ENCODE assay signal across 8 cellular contexts in genomic region chr3:37174532-37175126, GRCh38. TPM values are rescaled to one million over a fixed set of nuclear protein-coding genes. Genes with fewer than 3 reads are reported as not detected.
A peak's percentile ranks its signal among the peaks of the same experiment; 100 is the strongest.
DNase-seq lines count a peak whose midpoint lies in the region; ATAC-seq, FAIRE-seq and TF ChIP-seq lines count a peak whose summit lies in the region.

Gene LRRFIP2 (minus strand): TSS chr3:37174582. CDS start chr3:37148983, 25,599 bp downstream.

- CTCF ChIA-PET in activated CD4-positive, alpha-beta T cell treated with anti-CD3 and anti-CD28 coated beads for 36 hours (lab: Charles Lee): interaction anchor here (1.0 to 1.5 kb wide), 3 partner anchors 11 to 57 kb away, joined by 3 to 7 read pairs (median 3); no protein-coding TSS in a partner anchor
- CTCF ChIA-PET in activated CD8-positive, alpha-beta T cell treated with anti-CD3 and anti-CD28 coated beads, Interleukin-2, amount 10 ng/mL, durations not matched to agents 7 days and 5 days (lab: Charles Lee): interaction anchor here (0.6 to 1.6 kb wide), 3 partner anchors 37 to 43 kb away, joined by 3 read pairs; no protein-coding TSS in a partner anchor

- no peak for TF ChIP-seq POLR2A in ovary (IDR thresholded peaks at IDR 0.05)

- peak within 1 kb of the TSS; percentile 93 for H3K4me3 ChIP-seq in ovary

- H3K27ac ChIP-seq in ovary: peak within 1 kb of the TSS; percentile 72 to 91

- H3K4me3 Mint-ChIP-seq in activated CD4-positive, alpha-beta T cell treated with anti-CD3 and anti-CD28 coated beads for 36 hours: peak within 1 kb of the TSS; percentile 85
- H3K4me3 Mint-ChIP-seq in activated CD8-positive, alpha-beta T cell treated with anti-CD3 and anti-CD28 coated beads, Interleukin-2, amount 10 ng/mL, durations not matched to agents 7 days and 5 days: peak within 1 kb of the TSS; percentile 78
- H3K4me3 Mint-ChIP-seq in glutamatergic neuron (ENCODE audit: unreplicated experiment): peak within 1 kb of the TSS; percentile 90

- 6 to 7% (median 6%) methylated on average over 5 of the region's 5 CpGs for WGBS in ovary, 3 donors

- FAIRE-seq in D721Med (lab: Jason Lieb, UNC): no peak

- intact Hi-C loops in activated CD4-positive, alpha-beta T cell treated with anti-CD3 and anti-CD28 coated beads for 36 hours (cut with DNase I, micrococcal nuclease): loop anchor here (1.0 kb wide), 4 partner anchors 11 to 262 kb away; partner anchors contain the start of genes EPM2AIP1 (in 1 of the 2) and MLH1 (in 1 of the 2)
- intact Hi-C loops in ovary (cut with DNase I): no loop called here

- peak; percentile 42 for DNase-seq in activated CD4-positive, alpha-beta T cell treated with anti-CD3 and anti-CD28 coated beads for 36 hours
- no peak for DNase-seq in activated CD4-positive, alpha-beta T cell treated with anti-CD3 and anti-CD28 coated beads, Interleukin-2, amount 50 U/mL, for 1 hour
- DNase-seq in activated CD8-positive, alpha-beta T cell treated with anti-CD3 and anti-CD28 coated beads, Interleukin-2, amount 10 ng/mL, durations not matched to agents 7 days and 5 days: no peak
- DNase-seq in glutamatergic neuron (no peak), ovary (no peak), D721Med (ENCODE audit: insufficient read length, low spot score) (no peak)

- POLR2A ChIA-PET in activated CD4-positive, alpha-beta T cell treated with anti-CD3 and anti-CD28 coated beads for 36 hours (lab: Charles Lee): no interaction called here
- POLR2A ChIA-PET in activated CD8-positive, alpha-beta T cell treated with anti-CD3 and anti-CD28 coated beads, Interleukin-2, amount 10 ng/mL, durations not matched to agents 7 days and 5 days (lab: Charles Lee): no interaction called here

- H3K9me3 ChIP-seq in ovary: no peaks in the 10 kb centered on the region

- peak within 1 kb of the TSS; percentile 82 for H3K27ac Mint-ChIP-seq in activated CD4-positive, alpha-beta T cell treated with anti-CD3 and anti-CD28 coated beads for 36 hours
- H3K27ac Mint-ChIP-seq in activated CD8-positive, alpha-beta T cell treated with anti-CD3 and anti-CD28 coated beads, Interleukin-2, amount 10 ng/mL, durations not matched to agents 7 days and 5 days: peak within 1 kb of the TSS; percentile 75
- peak within 1 kb of the TSS; percentile 78 for H3K27ac Mint-ChIP-seq in glutamatergic neuron (ENCODE audit: unreplicated experiment)

- no peak for TF ChIP-seq EP300 in ovary (IDR thresholded peaks at IDR 0.05)

- no peaks in the 10 kb centered on the region for H3K27me3 Mint-ChIP-seq in activated CD4-positive, alpha-beta T cell treated with anti-CD3 and anti-CD28 coated beads for 36 hours
- H3K27me3 Mint-ChIP-seq in activated CD8-positive, alpha-beta T cell treated with anti-CD3 and anti-CD28 coated beads, Interleukin-2, amount 10 ng/mL, durations not matched to agents 7 days and 5 days (ENCODE audit: low read depth): no peaks in the 10 kb centered on the region
- peaks cover 3% of the 10 kb centered on the region for H3K27me3 Mint-ChIP-seq in glutamatergic neuron (ENCODE audit: unreplicated experiment)

- H3K36me3 Mint-ChIP-seq in activated CD4-positive, alpha-beta T cell treated with anti-CD3 and anti-CD28 coated beads for 36 hours (ENCODE audit: low read depth): peaks cover 22% of the 10 kb centered on the region
- peaks cover 31% of the 10 kb centered on the region for H3K36me3 Mint-ChIP-seq in activated CD8-positive, alpha-beta T cell treated with anti-CD3 and anti-CD28 coated beads, Interleukin-2, amount 10 ng/mL, durations not matched to agents 7 days and 5 days (ENCODE audit: low read depth)
- no peaks in the 10 kb centered on the region for H3K36me3 Mint-ChIP-seq in glutamatergic neuron (ENCODE audit: unreplicated experiment)

- H3K36me3 ChIP-seq in ovary: no peaks in the 10 kb centered on the region

- peaks cover 4% of the 10 kb centered on the region for H3K4me1 ChIP-seq in ovary (ENCODE audit: insufficient read depth)

- H3K9me3 Mint-ChIP-seq in activated CD4-positive, alpha-beta T cell treated with anti-CD3 and anti-CD28 coated beads for 36 hours (ENCODE audit: low read depth): no peaks in the 10 kb centered on the region
- no peaks in the 10 kb centered on the region for H3K9me3 Mint-ChIP-seq in activated CD8-positive, alpha-beta T cell treated with anti-CD3 and anti-CD28 coated beads, Interleukin-2, amount 10 ng/mL, durations not matched to agents 7 days and 5 days (ENCODE audit: insufficient read depth)
- peaks cover 5% of the 10 kb centered on the region for H3K9me3 Mint-ChIP-seq in glutamatergic neuron (ENCODE audit: unreplicated experiment)

- peak; percentile 66 for ATAC-seq in activated CD4-positive, alpha-beta T cell treated with anti-CD3 and anti-CD28 coated beads for 36 hours
- peak; percentile 32 for ATAC-seq in HG03558 (IDR thresholded peaks at IDR 0.05; ENCODE audit: extremely low read depth, unreplicated experiment)
- no peak for ATAC-seq in activated CD8-positive, alpha-beta T cell treated with anti-CD3 and anti-CD28 coated beads, Interleukin-2, amount 10 ng/mL, durations not matched to agents 7 days and 5 days
- no peak for ATAC-seq in HG03045 (IDR thresholded peaks at IDR 0.05; ENCODE audit: unreplicated experiment)

- TF ChIP-seq CTCF in glutamatergic neuron (IDR thresholded peaks at IDR 0.05; ENCODE audit: partially characterized antibody, unreplicated experiment) (no peak), ovary (IDR thresholded peaks at IDR 0.05) (no peak), D721Med (IDR thresholded peaks at IDR 0.05; ENCODE audit: insufficient read depth, missing control alignments) (no peak)

- no peaks in the 10 kb centered on the region for H3K27me3 ChIP-seq in ovary

- H3K4me1 Mint-ChIP-seq in activated CD4-positive, alpha-beta T cell treated with anti-CD3 and anti-CD28 coated beads for 36 hours: peaks cover 48% of the 10 kb centered on the region
- peaks cover 61% of the 10 kb centered on the region for H3K4me1 Mint-ChIP-seq in activated CD8-positive, alpha-beta T cell treated with anti-CD3 and anti-CD28 coated beads, Interleukin-2, amount 10 ng/mL, durations not matched to agents 7 days and 5 days (ENCODE audit: low read depth)
- peaks cover 5% of the 10 kb centered on the region for H3K4me1 Mint-ChIP-seq in glutamatergic neuron (ENCODE audit: low read depth, unreplicated experiment)

RNA-seq across cellular contexts. Expression of gene LRRFIP2, which starts in this region (rescaled TPM):
- total RNA-seq in activated CD4-positive, alpha-beta T cell treated with anti-CD3 and anti-CD28 coated beads for 36 hours: 10 to 100 TPM; 20.6 to 25.1 TPM
- total RNA-seq in activated CD8-positive, alpha-beta T cell treated with anti-CD3 and anti-CD28 coated beads, Interleukin-2, amount 10 ng/mL, durations not matched to agents 7 days and 5 days: 10 to 100 TPM; 31.7 TPM
- 45.3 TPM for total RNA-seq in glutamatergic neuron (ENCODE audit: unreplicated experiment)
- total RNA-seq in ovary: 10 to 100 TPM; 35.5 to 52.5 (median 48.3) TPM
- polyA plus RNA-seq in ovary: 10 to 100 TPM; 35.5 to 81.1 TPM

Comparison
In these comparisons a context has a peak if more than half of its experiments do, and no peak if none do; other contexts are left out.
1. ATAC-seq: peak in activated CD4-positive, alpha-beta T cell treated with anti-CD3 and anti-CD28 coated beads for 36 hours (single experiment) and HG03558 (single experiment); none in activated CD8-positive, alpha-beta T cell treated with anti-CD3 and anti-CD28 coated beads, Interleukin-2, amount 10 ng/mL, durations not matched to agents 7 days and 5 days (single experiment) and HG03045 (single experiment).
2. intact Hi-C loops: an anchor here in activated CD4-positive, alpha-beta T cell treated with anti-CD3 and anti-CD28 coated beads for 36 hours (1.0 kb wide); none called in ovary.
3. Peak in every context shown above with its lines, with median percentiles within 50 percentile points of each other: H3K27ac Mint-ChIP-seq and H3K4me3 Mint-ChIP-seq.